In the genomic region with DNA sequence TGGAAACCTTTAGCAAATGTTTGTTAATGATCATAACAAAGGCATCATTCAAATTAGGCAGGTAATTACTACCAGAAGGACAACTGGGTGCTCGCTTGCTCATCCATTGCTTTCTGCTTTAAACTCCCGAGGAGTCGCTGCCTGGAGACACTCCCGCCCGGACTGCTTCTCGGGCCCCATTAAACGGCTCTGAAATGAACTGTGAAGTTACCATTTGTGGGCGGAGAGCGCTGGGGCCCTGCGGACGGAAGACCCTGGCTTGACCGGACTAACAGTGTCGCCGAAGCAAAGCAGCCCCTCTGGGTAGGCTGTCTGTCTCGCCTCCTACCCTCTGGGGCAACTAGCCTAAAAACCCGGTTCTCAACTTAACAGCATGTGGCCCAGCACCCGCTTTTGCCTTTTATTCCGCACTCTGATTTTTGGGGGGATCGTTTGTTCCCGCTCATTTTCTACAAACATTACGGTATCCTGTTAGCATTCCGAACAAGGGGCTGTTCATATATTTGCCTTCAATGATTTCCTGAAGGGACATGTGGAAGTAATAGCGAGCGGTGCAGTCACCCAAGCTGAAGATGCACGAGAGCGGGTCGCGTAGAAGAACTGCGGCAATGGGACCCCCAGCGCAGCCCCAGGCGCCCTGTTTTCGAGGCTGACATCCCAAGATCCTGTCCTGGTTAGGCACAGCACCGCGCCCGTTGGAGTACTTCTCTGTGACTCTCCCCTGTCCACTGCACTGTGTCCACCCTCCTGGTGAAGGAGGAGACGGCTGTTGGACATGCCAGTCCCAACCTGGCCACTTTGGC, we compare ENCODE assay signal across 8 cellular contexts. TPM values are rescaled to one million over a fixed set of nuclear protein-coding genes. Genes with fewer than 3 reads are reported as not detected.
DNase-seq lines count a peak whose midpoint lies in the region; ATAC-seq and TF ChIP-seq lines count a peak whose summit lies in the region.

No MANE protein-coding gene starts in this region.

- H3K36me3 ChIP-seq in smooth muscle cell (ENCODE audit: low read depth), result no peaks in the 10 kb centered on the region

- H2AFZ ChIP-seq in smooth muscle cell (ENCODE audit: low read depth), result peak overlapping the region; percentile 21

- H3K9me3 ChIP-seq in smooth muscle cell (replicated peaks; ENCODE audit: low read depth), result no peaks in the 10 kb centered on the region

- no peak for ATAC-seq in GM19324 (IDR thresholded peaks at IDR 0.05; ENCODE audit: low FRiP score, unreplicated experiment)

- peak; percentile 19 for DNase-seq in G401 (ENCODE audit: low spot score)
- DNase-seq in HuH-7 (ENCODE audit: low spot score), result peak; percentile 72
- peak; percentile 63 for DNase-seq in amniotic epithelial cell (ENCODE audit: low read depth)
- DNase-seq in smooth muscle cell (lab: John Stamatoyannopoulos, UW; ENCODE audit: unreplicated experiment), result peak; percentile 82
- no peak for DNase-seq in NCI-H774 (lab: John Stamatoyannopoulos, UW)
- no peak for DNase-seq in NCI-H146 treated with DMSO at 0.1 percent for 48 hours (lab: John Stamatoyannopoulos, UW; ENCODE audit: unreplicated experiment)

- in situ Hi-C loops in G401 (cut with HindIII; ENCODE audit: low sequenced_read_pairs), result no loop called here

- H3K27ac ChIP-seq in smooth muscle cell (ENCODE audit: low read depth), result peak overlapping the region; percentile 61

- peaks cover 36% of the 10 kb centered on the region for H3K79me2 ChIP-seq in smooth muscle cell (ENCODE audit: low read depth)

- H3K4me1 ChIP-seq in smooth muscle cell (ENCODE audit: low read depth), result peaks cover 22% of the 10 kb centered on the region

- no peak for TF ChIP-seq CTCF in smooth muscle cell (IDR thresholded peaks at IDR 0.05; ENCODE audit: borderline replicate concordance, insufficient read depth, poor library complexity, severe bottlenecking)

- H3K4me3 ChIP-seq in iPS-11a (ENCODE audit: low read depth, low read length) (peak overlapping the region; percentile 48), smooth muscle cell (peak overlapping the region; percentile 89)

- peak overlapping the region; percentile 41 for H3K9ac ChIP-seq in smooth muscle cell (ENCODE audit: low read depth)

- H3F3A ChIP-seq in smooth muscle cell (ENCODE audit: low read depth), result no peaks in the 10 kb centered on the region

- no peaks in the 10 kb centered on the region for H3K27me3 ChIP-seq in smooth muscle cell (ENCODE audit: low read depth)

- peaks cover 30% of the 10 kb centered on the region for H4K20me1 ChIP-seq in smooth muscle cell (ENCODE audit: low read depth)

- under 1% methylated on average over 36 of the region's 36 CpGs for WGBS in smooth muscle cell (ENCODE audit: low lambda C conversion rate)

- peak overlapping the region; percentile 82 for H3K4me2 ChIP-seq in smooth muscle cell

RNA-seq across cellular contexts. Expression of gene PDGFRA, which starts 1.6 kb away (rescaled TPM):
- total RNA-seq in G401 (2014; rRNA removed; shearing (Covaris generic)), result 3.4 and 5.0 TPM in 2 replicates
- 281 and 311 TPM in 2 replicates for total RNA-seq in smooth muscle cell
- polyA plus RNA-seq in smooth muscle cell, result 111 and 112 TPM in 2 replicates

Comparison
In these comparisons a context has a peak if more than half of its experiments do, and no peak if none do; other contexts are left out.
1. DNase-seq: peak in G401 (single experiment), HuH-7 (single experiment), amniotic epithelial cell (single experiment) and smooth muscle cell (single experiment); none in NCI-H774 (single experiment) and NCI-H146 treated with DMSO at 0.1 percent for 48 hours (single experiment).
2. RNA of gene PDGFRA, which starts 1.6 kb away (total RNA-seq): 281 to 311 TPM in smooth muscle cell; 3.4 to 5.0 TPM in G401; every median in the first group is over 10 times any median in the second.